In genomic region chr15:64209680-64210334, GRCh38 we compare ENCODE assay signal across 8 cellular contexts. TPM values are rescaled to one million over a fixed set of nuclear protein-coding genes. Genes with fewer than 3 reads are reported as not detected.
DNase-seq lines count a peak whose midpoint lies in the region; ATAC-seq and TF ChIP-seq lines count a peak whose summit lies in the region.

No MANE protein-coding gene starts in this region.

- peak overlapping the region; percentile 64 for H3K27ac ChIP-seq in KOPT-K1 (ENCODE audit: low read depth, low read length, poor library complexity, severe bottlenecking)

- DNase-seq in DMS 273 (lab: John Stamatoyannopoulos, UW; ENCODE audit: unreplicated experiment): peak; percentile 47
- no peak for DNase-seq in DMS 273 treated with DMSO at 0.1 percent for 48 hours (lab: John Stamatoyannopoulos, UW)
- peak; percentile 45 for DNase-seq in glomerular endothelial cell (ENCODE audit: extremely low read depth, low read depth, low spot score)
- DNase-seq in stimulated activated CD4-positive, alpha-beta T cell treated with anti-CD3 and anti-CD28 coated beads, Interleukin-2, amount 100 ng/mL, for 24 hours: no peak
- no peak for DNase-seq in activated CD4-positive, alpha-beta T cell treated with anti-CD3 and anti-CD28 coated beads, Interleukin-2, amount 50 U/mL, for 4 hours

- H3K36me3 ChIP-seq in KOPT-K1 (ENCODE audit: insufficient read depth, low read length): peaks cover 11% of the 10 kb centered on the region

- no peaks in the 10 kb centered on the region for H3K9me3 ChIP-seq in KOPT-K1 (ENCODE audit: insufficient read depth, low read length, poor library complexity, severe bottlenecking)

- ATAC-seq in SK-N-SH treated with all-trans-retinoic acid at 6 μM for 48 hours: peak; percentile 72
- no peak for ATAC-seq in HG03159 (IDR thresholded peaks at IDR 0.05; ENCODE audit: unreplicated experiment)

TF ChIP-seq in SK-N-SH treated with all-trans-retinoic acid at 6 μM for 48 hours, 23 proteins besides CTCF, POLR2A, EP300 and RAD21:
- TF ChIP-seq CSDC2 (CRISPR knock-in tag; IDR thresholded peaks at IDR 0.05) (no peak), TCF4 (CRISPR knock-in tag; IDR thresholded peaks at IDR 0.05; ENCODE audit: borderline replicate concordance) (no peak), ZNF565 (CRISPR knock-in tag; conservative IDR thresholded peaks at IDR 0.05; ENCODE audit: low read depth) (no peak), BACH2 (CRISPR knock-in tag; IDR thresholded peaks at IDR 0.05; ENCODE audit: borderline replicate concordance) (no peak), ZC3H10 (CRISPR knock-in tag; IDR thresholded peaks at IDR 0.05) (no peak), ZNF8 (CRISPR knock-in tag; IDR thresholded peaks at IDR 0.05) (no peak), TOX (CRISPR knock-in tag; IDR thresholded peaks at IDR 0.05; ENCODE audit: borderline replicate concordance) (no peak), CSRNP3 (CRISPR knock-in tag; IDR thresholded peaks at IDR 0.05) (no peak), ARNTL (CRISPR knock-in tag; IDR thresholded peaks at IDR 0.05; ENCODE audit: borderline replicate concordance, low read depth) (no peak), GLIS3 (CRISPR knock-in tag; IDR thresholded peaks at IDR 0.05) (no peak), PATZ1 (CRISPR knock-in tag; IDR thresholded peaks at IDR 0.05; ENCODE audit: borderline replicate concordance) (no peak), TSHZ2 (CRISPR knock-in tag; IDR thresholded peaks at IDR 0.05) (no peak), SNAI2 (CRISPR knock-in tag; IDR thresholded peaks at IDR 0.05) (no peak), ESRRG (CRISPR knock-in tag; IDR thresholded peaks at IDR 0.05) (no peak)

RNA-seq across cellular contexts. Expression of gene PPIB, which starts 47.0 kb away (rescaled TPM):
- 581 and 692 TPM in 2 replicates for total RNA-seq in glomerular endothelial cell

RNA-seq across cellular contexts. Expression of gene SNX22, which starts 58.3 kb away (rescaled TPM):
- 0.64 TPM in 1 of 2 replicates, not detected in the other for total RNA-seq in glomerular endothelial cell

Comparison
In these comparisons a context has a peak if more than half of its experiments do, and no peak if none do; other contexts are left out.
1. DNase-seq: peak in DMS 273 (single experiment) and glomerular endothelial cell (single experiment); none in DMS 273 treated with DMSO at 0.1 percent for 48 hours (single experiment), stimulated activated CD4-positive, alpha-beta T cell treated with anti-CD3 and anti-CD28 coated beads, Interleukin-2, amount 100 ng/mL, for 24 hours (0 of 2) and activated CD4-positive, alpha-beta T cell treated with anti-CD3 and anti-CD28 coated beads, Interleukin-2, amount 50 U/mL, for 4 hours (0 of 2).